10 cellular contexts compared by ENCODE assay signal in genomic region chr2:217964658-217965161, GRCh38. TPM values are rescaled to one million over a fixed set of nuclear protein-coding genes. Genes with fewer than 3 reads are reported as not detected.
DNase-seq lines count a peak whose midpoint lies in the region; ATAC-seq and TF ChIP-seq lines count a peak whose summit lies in the region.
"Had no signal": no experiment of that assay in that cellular context is flagged by ENCODE, and none has a peak within 500 bp of the region (broad histone marks: within the 10 kb centered on the region; RNA-seq: fewer than 3 reads in every experiment).

No MANE protein-coding gene starts in this region.

- H3K27ac ChIP-seq in Peyer's patch: peak overlapping the region in 2 of 4 donors; percentile 43 to 74
- H3K27ac ChIP-seq in foreskin keratinocyte: no peak overlapping the region
- H3K27ac ChIP-seq in mesenchymal stem cell (ENCODE audit: low read length, poor library complexity, severe bottlenecking): peak overlapping the region; percentile 70
- peak overlapping the region; percentile 75 for H3K27ac ChIP-seq in stomach smooth muscle (ENCODE audit: low read length)
- H3K27ac ChIP-seq in Karpas-422 (ENCODE audit: low read length): no peak overlapping the region

- peak overlapping the region; percentile 56 for H3K4me2 ChIP-seq in mesenchymal stem cell (ENCODE audit: low read length, poor library complexity, severe bottlenecking)
- H3K4me2 ChIP-seq in Karpas-422 (ENCODE audit: low read depth, low read length, poor library complexity, severe bottlenecking): no peak overlapping the region

- no peak overlapping the region for H3K14ac ChIP-seq in mesenchymal stem cell (ENCODE audit: low read length in 2 of 2)

- no peak for TF ChIP-seq CTCF in Peyer's patch (IDR thresholded peaks at IDR 0.05)
- peak; percentile 3 for TF ChIP-seq CTCF in foreskin keratinocyte (conservative IDR thresholded peaks at IDR 0.05)

- peak overlapping the region; percentile 6 for H2BK120ac ChIP-seq in mesenchymal stem cell (ENCODE audit: low read depth, low read length)

- H3K4ac ChIP-seq in mesenchymal stem cell (ENCODE audit: low read depth in 1 of 2, low read length in 2 of 2): peak overlapping the region in 1 of 2 experiments; percentile 9

- DNase-seq in Peyer's patch (peak in 2 of 3 donors; percentile 34 to 40), foreskin keratinocyte (no peak), mesenchymal stem cell (no peak), Karpas-422 (no peak), putamen (ENCODE audit: low spot score) (no peak), hypothalamus (lab: John Stamatoyannopoulos, UW) (no peak), A172 (ENCODE audit: low spot score) (no peak)
- DNase-seq: activated B cell treated with CpG ODN at 0.5 μM for 24 hours, NCI-H187 treated with DMSO at 0.1 percent for 48 hours had no signal

- H3K18ac ChIP-seq in mesenchymal stem cell (ENCODE audit: low read depth in 1 of 2, low read length in 2 of 2): peak overlapping the region in 1 of 2 experiments; percentile 73

- no peak for ATAC-seq in foreskin keratinocyte

- no peaks in the 10 kb centered on the region for H3K9me3 ChIP-seq in Peyer's patch
- no peaks in the 10 kb centered on the region for H3K9me3 ChIP-seq in mesenchymal stem cell (ENCODE audit: control insufficient read depth, low read length)
- no peaks in the 10 kb centered on the region for H3K9me3 ChIP-seq in stomach smooth muscle (ENCODE audit: control insufficient read depth in 2 of 2, low read length in 2 of 2)
- H3K9me3 ChIP-seq in Karpas-422 (ENCODE audit: low read length): no peaks in the 10 kb centered on the region

- H3K36me3 ChIP-seq in Peyer's patch (no peaks in the 10 kb centered on the region), mesenchymal stem cell (ENCODE audit: control insufficient read depth in 1 of 2, insufficient read depth in 2 of 2, low read depth in 1 of 2, low read length in 2 of 2) (peaks cover 0 to 17% of the 10 kb centered on the region in 2 experiments), stomach smooth muscle (ENCODE audit: control insufficient read depth in 2 of 2, insufficient read depth in 2 of 2, low read length in 2 of 2) (no peaks in the 10 kb centered on the region), Karpas-422 (ENCODE audit: insufficient read depth, low read length) (no peaks in the 10 kb centered on the region)

- no peaks in the 10 kb centered on the region for H3K79me2 ChIP-seq in Karpas-422 (ENCODE audit: low read length)

- no peak for TF ChIP-seq POLR2A in Peyer's patch (IDR thresholded peaks at IDR 0.05)

- no peaks in the 10 kb centered on the region for H4K20me1 ChIP-seq in Karpas-422 (ENCODE audit: insufficient read depth, low read depth, low read length)

- H3K79me1 ChIP-seq in mesenchymal stem cell (replicated peaks; ENCODE audit: low read length, poor library complexity, severe bottlenecking): peaks cover 12% of the 10 kb centered on the region

- 80% methylated on average over 14 of the region's 14 CpGs for WGBS in mesenchymal stem cell

- no peaks in the 10 kb centered on the region for H3K27me3 ChIP-seq in Peyer's patch
- H3K27me3 ChIP-seq in foreskin keratinocyte: no peaks in the 10 kb centered on the region
- no peaks in the 10 kb centered on the region for H3K27me3 ChIP-seq in mesenchymal stem cell (ENCODE audit: control insufficient read depth in 1 of 2, insufficient read depth in 1 of 2, low read length in 2 of 2)
- H3K27me3 ChIP-seq in stomach smooth muscle (ENCODE audit: control insufficient read depth in 1 of 2, insufficient read depth in 2 of 2, low read length in 2 of 2): no peaks in the 10 kb centered on the region
- H3K27me3 ChIP-seq in Karpas-422 (ENCODE audit: low read length): no peaks in the 10 kb centered on the region

- no peak overlapping the region for H4K8ac ChIP-seq in mesenchymal stem cell (ENCODE audit: low read length)

- H2BK12ac ChIP-seq in mesenchymal stem cell (ENCODE audit: low read length in 2 of 2): peak overlapping the region in 1 of 2 experiments; percentile 42

- no peak overlapping the region for H2AFZ ChIP-seq in mesenchymal stem cell (ENCODE audit: low read depth, low read length)
- no peak overlapping the region for H2AFZ ChIP-seq in Karpas-422 (ENCODE audit: low read length)

- no peak overlapping the region for H2BK15ac ChIP-seq in mesenchymal stem cell (ENCODE audit: low read depth, poor library complexity, severe bottlenecking)

- H3K4me3 ChIP-seq in Peyer's patch (no peak overlapping the region), mesenchymal stem cell (ENCODE audit: insufficient read depth in 1 of 2, low read depth in 1 of 2, low read length in 2 of 2) (no peak overlapping the region), stomach smooth muscle (ENCODE audit: low read length in 2 of 2) (peak overlapping the region; percentile 29 to 33), Karpas-422 (ENCODE audit: low read length) (no peak overlapping the region)

- peak overlapping the region; percentile 41 for H3K9ac ChIP-seq in mesenchymal stem cell (ENCODE audit: low read length)
- H3K9ac ChIP-seq in stomach smooth muscle (ENCODE audit: low read length in 2 of 2): peak overlapping the region; percentile 24 to 60
- no peak overlapping the region for H3K9ac ChIP-seq in Karpas-422 (ENCODE audit: low read length)

- no peak overlapping the region for H3K23ac ChIP-seq in mesenchymal stem cell (ENCODE audit: low read length in 2 of 2)

- H3K4me1 ChIP-seq in Peyer's patch (peaks cover 0 to 17% (median 0%) of the 10 kb centered on the region in 4 donors), foreskin keratinocyte (no peaks in the 10 kb centered on the region), mesenchymal stem cell (ENCODE audit: control insufficient read depth, insufficient read depth, low read depth, low read length) (peaks cover 31% of the 10 kb centered on the region), stomach smooth muscle (ENCODE audit: control insufficient read depth, insufficient read depth, low read length) (peaks cover 51% of the 10 kb centered on the region), Karpas-422 (ENCODE audit: low read length) (no peaks in the 10 kb centered on the region)

- no peaks in the 10 kb centered on the region for H3K9me2 ChIP-seq in Karpas-422 (replicated peaks; ENCODE audit: insufficient read depth, low read length)

- H2BK5ac ChIP-seq in mesenchymal stem cell (ENCODE audit: low read depth, low read length, poor library complexity, severe bottlenecking): no peak overlapping the region

- no peak overlapping the region for H2AK5ac ChIP-seq in mesenchymal stem cell (ENCODE audit: low read length, severe bottlenecking)

- H4K91ac ChIP-seq in mesenchymal stem cell (ENCODE audit: low read length): peak overlapping the region; percentile 69

RNA-seq across cellular contexts. Expression of gene TNS1, which starts 38.1 kb away (rescaled TPM):
- total RNA-seq in Peyer's patch: 100 to 1,000 TPM in 2 of 4 donors, 10 to 100 TPM in 2; 23.1 to 156 (median 81.1) TPM
- total RNA-seq in foreskin keratinocyte: 1.8 and 4.3 TPM in 2 replicates
- polyA plus RNA-seq in foreskin keratinocyte: 0.69 and 0.78 TPM in 2 replicates
- polyA plus RNA-seq in mesenchymal stem cell (2013, experiment 1 of 2): 6.3 TPM
- polyA plus RNA-seq in mesenchymal stem cell (2013, experiment 2 of 2): 5.1 TPM
- total RNA-seq in Karpas-422 (2014; rRNA removed; shearing (Covaris generic); ENCODE audit: low replicate concordance): 1.7 TPM in 1 of 2 replicates, not detected in the other
- total RNA-seq in A172 (2014; rRNA removed; shearing (Covaris generic)): 1.6 and 1.7 TPM in 2 replicates

Comparison
In these comparisons a context has a peak if more than half of its experiments do, and no peak if none do; other contexts are left out.
1. DNase-seq: peak in Peyer's patch (2 of 3); none in foreskin keratinocyte (0 of 2), mesenchymal stem cell (single experiment), Karpas-422 (single experiment), putamen (single experiment), hypothalamus (0 of 51) and A172 (single experiment).
2. H3K27ac ChIP-seq: peak in mesenchymal stem cell (single experiment) and stomach smooth muscle (single experiment); none in foreskin keratinocyte (single experiment) and Karpas-422 (single experiment).
3. H3K4me3 ChIP-seq: peak in stomach smooth muscle (2 of 2); none in Peyer's patch (0 of 4), mesenchymal stem cell (0 of 2) and Karpas-422 (single experiment).